In genomic region chr3:52481819-52482521, GRCh38 we compare ENCODE assay signal across 11 cellular contexts. TPM values are rescaled to one million over a fixed set of nuclear protein-coding genes. Genes with fewer than 3 reads are reported as not detected.
DNase-seq lines count a peak whose midpoint lies in the region; ATAC-seq, FAIRE-seq and TF ChIP-seq lines count a peak whose summit lies in the region.
"Had no signal": no experiment of that assay in that cellular context is flagged by ENCODE, and none has a peak within 500 bp of the region (broad histone marks: within the 10 kb centered on the region; RNA-seq: fewer than 3 reads in every experiment).

No MANE protein-coding gene starts in this region.

- dilution Hi-C loops in endothelial cell of umbilical vein (cut with MboI; ENCODE audit: extremely low pct_ligation_motif_present, low sequenced_read_pairs): no loop called here

- POLR2A ChIA-PET in endothelial cell of umbilical vein (lab: Charles Lee): no interaction called here

- H4K20me1 ChIP-seq in endothelial cell of umbilical vein (replicated peaks; ENCODE audit: control insufficient read depth, extremely low read depth, insufficient read depth, low read length): no peaks in the 10 kb centered on the region

- in situ Hi-C loops in gastrocnemius medialis (cut with MboI; ENCODE audit: low sequenced_read_pairs in 4 of 4): no loop called here

- no peaks in the 10 kb centered on the region for H3K27me3 ChIP-seq in endothelial cell of umbilical vein (ENCODE audit: control insufficient read depth in 2 of 2, insufficient read depth in 2 of 2, low read length in 2 of 2)
- no peaks in the 10 kb centered on the region for H3K27me3 ChIP-seq in gastrocnemius medialis

- H3K27ac ChIP-seq in endothelial cell of umbilical vein (ENCODE audit: insufficient read depth, low read depth, low read length) (no peak overlapping the region), gastrocnemius medialis (peak overlapping the region in 3 of 4 donors; percentile 82 to 86 (median 84))

- DNase-seq in activated T-cell treated with anti-CD3 and anti-CD28 coated beads, Interleukin-2, amount 50 U/mL, for 48 hours: peak; percentile 36 to 47
- DNase-seq in activated T-cell treated with anti-CD3 and anti-CD28 coated beads for 4 hours (no peak), NB4 (ENCODE audit: low read depth) (peak; percentile 45), endothelial cell of umbilical vein (ENCODE audit: low read depth, low spot score) (peak; percentile 29), gastrocnemius medialis (no peak), NOMO-1 treated with dmso at 0.1 percent for 144 hours (lab: John Stamatoyannopoulos, UW; ENCODE audit: unreplicated experiment) (no peak)
- DNase-seq in activated CD4-positive, CD25-positive, alpha-beta regulatory T cell treated with anti-CD3 and anti-CD28 coated beads, Interleukin-2, amount 50 U/mL, for 72 hours: no peak
- DNase-seq: DMS79, NCI-H1694, small intestine had no signal

- intact Hi-C loops in endothelial cell of umbilical vein (cut with micrococcal nuclease) (no loop called here), gastrocnemius medialis (cut with DNase I; ENCODE audit: low total_unique reads) (no loop called here)

- no peak overlapping the region for H3K4me2 ChIP-seq in endothelial cell of umbilical vein (ENCODE audit: insufficient read depth, low read length)

- CTCF ChIA-PET in endothelial cell of umbilical vein (lab: Charles Lee): interaction anchor here (0.5 to 2.0 kb wide), 8 partner anchors 9 to 61 kb away, joined by 3 to 13 read pairs (median 4); partner anchors contain the start of gene STAB1

- no peaks in the 10 kb centered on the region for H3K79me2 ChIP-seq in endothelial cell of umbilical vein (ENCODE audit: control insufficient read depth, insufficient read depth, low read length)

- TF ChIP-seq CTCF in NB4 (IDR thresholded peaks at IDR 0.05; ENCODE audit: low read depth, low read length) (peak; percentile 48), endothelial cell of umbilical vein (IDR thresholded peaks at IDR 0.05; ENCODE audit: extremely low read depth in 1 of 2, insufficient read depth in 1 of 2, low read depth in 1 of 2, low read length in 2 of 2) (peak; percentile 66 to 71), gastrocnemius medialis (IDR thresholded peaks at IDR 0.05 in 4 of 5, conservative IDR thresholded peaks at IDR 0.05 in 1 of 5) (peak in 2 of 5 experiments; percentile 33 to 34)

- H3K9ac ChIP-seq in endothelial cell of umbilical vein (replicated peaks; ENCODE audit: extremely low read depth, insufficient read depth, low read length): no peak overlapping the region

- H3K9me1 ChIP-seq in endothelial cell of umbilical vein (replicated peaks; ENCODE audit: control insufficient read depth, extremely low read depth, insufficient read depth, low read length): no peaks in the 10 kb centered on the region

- no peaks in the 10 kb centered on the region for H3K4me1 ChIP-seq in endothelial cell of umbilical vein (ENCODE audit: control insufficient read depth, extremely low read depth, insufficient read depth, low read length)
- H3K4me1 ChIP-seq in gastrocnemius medialis: peaks cover 21 to 22% of the 10 kb centered on the region in 2 donors

- no peak for ATAC-seq in gastrocnemius medialis
- ATAC-seq in HG03175 (IDR thresholded peaks at IDR 0.05; ENCODE audit: unreplicated experiment): no peak

- no peak overlapping the region for H3K4me3 ChIP-seq in NB4 (ENCODE audit: low read depth, low read length)
- no peak overlapping the region for H3K4me3 ChIP-seq in endothelial cell of umbilical vein (replicated peaks in 1 of 3; ENCODE audit: insufficient read depth in 1 of 3, low read depth in 1 of 3, low read length in 3 of 3)
- H3K4me3 ChIP-seq in gastrocnemius medialis: no peak overlapping the region

- H3K36me3 ChIP-seq in endothelial cell of umbilical vein (ENCODE audit: control insufficient read depth in 2 of 2, extremely low read depth in 1 of 2, insufficient read depth in 2 of 2, low read length in 2 of 2): peaks cover 14 to 81% of the 10 kb centered on the region in 2 experiments
- H3K36me3 ChIP-seq in gastrocnemius medialis: peaks cover 0 to 69% of the 10 kb centered on the region in 2 donors

- H3K9me3 ChIP-seq in endothelial cell of umbilical vein (replicated peaks; ENCODE audit: control insufficient read depth, insufficient read depth, low read length): no peaks in the 10 kb centered on the region
- no peaks in the 10 kb centered on the region for H3K9me3 ChIP-seq in gastrocnemius medialis

- peak; percentile 18 for FAIRE-seq in endothelial cell of umbilical vein (lab: Jason Lieb, UNC)
- FAIRE-seq: small intestine had no signal

- no TSS peak for BruUV-seq in endothelial cell of umbilical vein (replicated peaks; lab: Mats Ljungman, UMichigan)

- TF ChIP-seq POLR2A in NB4 (IDR thresholded peaks at IDR 0.05; ENCODE audit: extremely low read depth, insufficient read length): no peak
- no peak for TF ChIP-seq POLR2A in endothelial cell of umbilical vein (IDR thresholded peaks at IDR 0.05; ENCODE audit: low read depth, low read length)
- no peak for TF ChIP-seq POLR2A in gastrocnemius medialis (IDR thresholded peaks at IDR 0.05)

- no peak overlapping the region for H2AFZ ChIP-seq in endothelial cell of umbilical vein (ENCODE audit: low read depth, low read length)

TF ChIP-seq in endothelial cell of umbilical vein, 7 proteins besides CTCF, POLR2A, EP300 and RAD21 (continues in another document):
- no peak for TF ChIP-seq GATA2 (IDR thresholded peaks at IDR 0.05; ENCODE audit: insufficient read depth, insufficient read length, low read depth, low read length)
- no peak for TF ChIP-seq MYC (IDR thresholded peaks at IDR 0.05; ENCODE audit: low read depth, low read length)
- no peak for TF ChIP-seq FOS (IDR thresholded peaks at IDR 0.05; ENCODE audit: borderline replicate concordance, insufficient read depth, low read length)
- TF ChIP-seq MAX (IDR thresholded peaks at IDR 0.05; ENCODE audit: insufficient read depth, insufficient read length): no peak
- no peak for TF ChIP-seq JUN (IDR thresholded peaks at IDR 0.05; ENCODE audit: borderline replicate concordance, insufficient read depth, insufficient read length, low read depth)

RNA-seq across cellular contexts. Expression of gene STAB1, which starts 13.2 kb away (rescaled TPM):
- total RNA-seq in endothelial cell of umbilical vein (340 and 369 TPM in 2 replicates), gastrocnemius medialis (10 to 100 TPM; 10.3 to 27.2 (median 23.3) TPM)
- 369 and 413 TPM in 2 replicates for polyA plus RNA-seq in endothelial cell of umbilical vein
- polyA plus RNA-seq in endothelial cell of umbilical vein (2011; cell fraction: cytosol; rRNA removed): 195 and 214 TPM in 2 replicates
- polyA plus RNA-seq in endothelial cell of umbilical vein (2011; cell fraction: nucleus; rRNA removed): 2,566 and 2,674 TPM in 2 replicates
- 262 and 312 TPM in 2 replicates for polyA plus RNA-seq in endothelial cell of umbilical vein (2012)
- polyA minus RNA-seq in endothelial cell of umbilical vein: 291 and 381 TPM in 2 replicates
- polyA minus RNA-seq in endothelial cell of umbilical vein (2011; cell fraction: cytosol; rRNA and poly(A)+ RNA removed): not detected
- polyA minus RNA-seq in endothelial cell of umbilical vein (2011; cell fraction: nucleus; rRNA and poly(A)+ RNA removed): 622 and 778 TPM in 2 replicates

RNA-seq across cellular contexts. Expression of gene NISCH, which starts 26.6 kb away (rescaled TPM):
- total RNA-seq in endothelial cell of umbilical vein (153 and 156 TPM in 2 replicates), gastrocnemius medialis (10 to 100 TPM; 19.2 to 38.3 (median 25.0) TPM)
- 178 and 196 TPM in 2 replicates for polyA plus RNA-seq in endothelial cell of umbilical vein
- 62.7 and 82.4 TPM in 2 replicates for polyA plus RNA-seq in endothelial cell of umbilical vein (2011; cell fraction: cytosol; rRNA removed)
- polyA plus RNA-seq in endothelial cell of umbilical vein (2011; cell fraction: nucleus; rRNA removed): 1,069 and 1,072 TPM in 2 replicates
- polyA plus RNA-seq in endothelial cell of umbilical vein (2012): 71.1 and 91.6 TPM in 2 replicates
- 199 and 229 TPM in 2 replicates for polyA minus RNA-seq in endothelial cell of umbilical vein
- 8.1 TPM for polyA minus RNA-seq in endothelial cell of umbilical vein (2011; cell fraction: cytosol; rRNA and poly(A)+ RNA removed)
- 243 and 248 TPM in 2 replicates for polyA minus RNA-seq in endothelial cell of umbilical vein (2011; cell fraction: nucleus; rRNA and poly(A)+ RNA removed)

RNA-seq across cellular contexts. Expression of gene TNNC1, which starts 28.1 kb away (rescaled TPM):
- not detected in 2 replicates for total RNA-seq in endothelial cell of umbilical vein
- polyA plus RNA-seq in endothelial cell of umbilical vein: 0.12 TPM in 1 of 2 replicates, not detected in the other
- 0.18 TPM in 2 replicates for polyA plus RNA-seq in endothelial cell of umbilical vein (2011; cell fraction: cytosol; rRNA removed)
- polyA plus RNA-seq in endothelial cell of umbilical vein (2011; cell fraction: nucleus; rRNA removed): not detected in 2 replicates
- not detected in 2 replicates for polyA plus RNA-seq in endothelial cell of umbilical vein (2012)
- not detected in 2 replicates for polyA minus RNA-seq in endothelial cell of umbilical vein
- 3.5 TPM for polyA minus RNA-seq in endothelial cell of umbilical vein (2011; cell fraction: cytosol; rRNA and poly(A)+ RNA removed)
- not detected in 2 replicates for polyA minus RNA-seq in endothelial cell of umbilical vein (2011; cell fraction: nucleus; rRNA and poly(A)+ RNA removed)
- over 10,000 TPM in 1 of 4 donors, 1,000 to 10,000 TPM in 3; 5,017 to 11,453 (median 7,253) TPM for total RNA-seq in gastrocnemius medialis

RNA-seq across cellular contexts. Expression of gene SEMA3G, which starts 37.1 kb away (rescaled TPM):
- 22.6 and 24.6 TPM in 2 replicates for total RNA-seq in endothelial cell of umbilical vein
- 27.9 and 34.0 TPM in 2 replicates for polyA plus RNA-seq in endothelial cell of umbilical vein
- 16.3 TPM in 2 replicates for polyA plus RNA-seq in endothelial cell of umbilical vein (2011; cell fraction: cytosol; rRNA removed)
- polyA plus RNA-seq in endothelial cell of umbilical vein (2011; cell fraction: nucleus; rRNA removed): 21.3 and 22.0 TPM in 2 replicates
- polyA plus RNA-seq in endothelial cell of umbilical vein (2012): 3.1 and 6.5 TPM in 2 replicates
- polyA minus RNA-seq in endothelial cell of umbilical vein: 16.8 and 22.5 TPM in 2 replicates
- polyA minus RNA-seq in endothelial cell of umbilical vein (2011; cell fraction: cytosol; rRNA and poly(A)+ RNA removed): 1.3 TPM
- 9.9 and 11.0 TPM in 2 replicates for polyA minus RNA-seq in endothelial cell of umbilical vein (2011; cell fraction: nucleus; rRNA and poly(A)+ RNA removed)
- total RNA-seq in gastrocnemius medialis: 10 to 100 TPM in 3 of 4 donors, 1 to 10 TPM in 1; 3.8 to 20.3 (median 13.1) TPM

RNA-seq across cellular contexts. Expression of gene NT5DC2, which starts 51.7 kb away (rescaled TPM):
- total RNA-seq in endothelial cell of umbilical vein (298 and 327 TPM in 2 replicates), gastrocnemius medialis (10 to 100 TPM in 1 of 4 donors, 1 to 10 TPM in 3; 4.4 to 14.7 (median 8.1) TPM)
- polyA plus RNA-seq in endothelial cell of umbilical vein: 402 and 516 TPM in 2 replicates
- polyA plus RNA-seq in endothelial cell of umbilical vein (2011; cell fraction: cytosol; rRNA removed): 255 and 292 TPM in 2 replicates
- polyA plus RNA-seq in endothelial cell of umbilical vein (2011; cell fraction: nucleus; rRNA removed): 357 and 428 TPM in 2 replicates
- polyA plus RNA-seq in endothelial cell of umbilical vein (2012): 145 and 210 TPM in 2 replicates
- polyA minus RNA-seq in endothelial cell of umbilical vein: 347 and 373 TPM in 2 replicates
- 52.0 TPM for polyA minus RNA-seq in endothelial cell of umbilical vein (2011; cell fraction: cytosol; rRNA and poly(A)+ RNA removed)
- 114 and 115 TPM in 2 replicates for polyA minus RNA-seq in endothelial cell of umbilical vein (2011; cell fraction: nucleus; rRNA and poly(A)+ RNA removed)

Comparison
In these comparisons a context has a peak if more than half of its experiments do, and no peak if none do; other contexts are left out.
1. DNase-seq: peak in activated T-cell treated with anti-CD3 and anti-CD28 coated beads, Interleukin-2, amount 50 U/mL, for 48 hours (2 of 2), NB4 (single experiment) and endothelial cell of umbilical vein (single experiment); none in activated T-cell treated with anti-CD3 and anti-CD28 coated beads for 4 hours (single experiment), gastrocnemius medialis (0 of 2), NOMO-1 treated with dmso at 0.1 percent for 144 hours (single experiment) and activated CD4-positive, CD25-positive, alpha-beta regulatory T cell treated with anti-CD3 and anti-CD28 coated beads, Interleukin-2, amount 50 U/mL, for 72 hours (single experiment).
2. RNA of gene STAB1, which starts 13.2 kb away (total RNA-seq): 340 to 369 TPM in endothelial cell of umbilical vein; 10.3 to 27.2 TPM in gastrocnemius medialis; every median in the first group is over 10 times any median in the second.
3. RNA of gene TNNC1, which starts 28.1 kb away (total RNA-seq): 5,017 to 11,453 TPM in gastrocnemius medialis; not detected in endothelial cell of umbilical vein; every median in the first group is over 1,000 times any median in the second.